ENCODE assay signal across 1 cellular context in the genomic region with DNA sequence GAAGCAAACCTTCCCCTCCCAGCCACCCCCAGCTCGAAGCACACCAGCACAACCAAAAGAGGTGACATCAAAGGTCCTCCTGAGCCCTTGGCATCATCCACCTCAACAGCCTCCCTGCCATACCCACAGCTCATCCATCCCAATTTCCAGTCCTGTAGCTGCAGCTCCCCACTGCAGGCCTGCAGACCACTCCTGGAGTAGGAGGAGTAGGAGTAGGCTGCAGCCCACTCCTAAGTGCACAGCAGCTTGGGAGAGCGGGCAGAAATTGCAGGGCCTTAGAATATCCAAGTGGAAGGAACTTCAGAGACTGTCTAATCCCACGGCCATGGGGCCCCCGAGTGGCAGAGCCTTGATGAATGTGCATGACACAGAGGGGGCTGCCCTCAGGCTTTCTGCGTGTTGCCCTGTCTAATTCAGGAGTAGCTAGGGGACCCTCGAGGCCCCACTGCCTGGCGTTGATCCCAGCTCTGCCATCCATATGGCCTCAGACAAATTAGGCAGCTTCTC.
TF ChIP-seq lines count a peak whose summit lies in the region.

No MANE protein-coding gene starts in this region.

TF ChIP-seq in IMR-90, 13 proteins besides CTCF, POLR2A, EP300 and RAD21:
- TF ChIP-seq MAZ (IDR thresholded peaks at IDR 0.05; ENCODE audit: borderline replicate concordance, low read depth, low read length) (no peak), CHD1 (IDR thresholded peaks at IDR 0.05; ENCODE audit: low read depth, low read length) (no peak)
TF ChIP-seq in IMR-90: peak in this region for 0.
